In genomic region chr1:27137544-27138075, GRCh38 we compare ENCODE assay signal across 8 cellular contexts. TPM values are rescaled to one million over a fixed set of nuclear protein-coding genes. Genes with fewer than 3 reads are reported as not detected.
A peak's percentile ranks its signal among the peaks of the same experiment; 100 is the strongest.
DNase-seq lines count a peak whose midpoint lies in the region; ATAC-seq and TF ChIP-seq lines count a peak whose summit lies in the region.

No MANE protein-coding gene starts in this region.

- peak overlapping the region; percentile 88; the same call in 1 of the 2 replicates for H2AFZ ChIP-seq in OCI-LY7 (ENCODE audit: low read length)

- H3K9me3 ChIP-seq in CD4-positive, alpha-beta memory T cell (ENCODE audit: control insufficient read depth in 1 of 2, low read length in 2 of 2), result no peaks in the 10 kb centered on the region
- H3K9me3 ChIP-seq in OCI-LY7 (ENCODE audit: low read length), result no peaks in the 10 kb centered on the region

- peak overlapping the region; percentile 67 for H3K27ac ChIP-seq in CD4-positive, alpha-beta memory T cell (ENCODE audit: low read depth, low read length)
- peak overlapping the region; percentile 78 for H3K27ac ChIP-seq in OCI-LY7 (ENCODE audit: low read depth, low read length, poor library complexity, severe bottlenecking)

- CTCF ChIA-PET in CD4-positive, alpha-beta memory T cell (lab: Charles Lee; ENCODE audit: partially characterized antibody), result interaction anchor here (1.3 to 12.4 kb wide), 4 partner anchors 10 to 29 kb away, joined by 3 to 137 read pairs (median 12); partner anchors contain the start of gene SLC9A1
- CTCF ChIA-PET in OCI-LY7 (lab: Charles Lee; ENCODE audit: unreplicated experiment), result interaction anchor here (0.5 to 2.0 kb wide), 2 partner anchors 17 to 93 kb away, joined by 3 to 6 read pairs; partner anchors contain the start of gene SLC9A1

- H3K4me1 ChIP-seq in CD4-positive, alpha-beta memory T cell (ENCODE audit: insufficient read depth, low read length), result peaks cover 40% of the 10 kb centered on the region
- peaks cover 53% of the 10 kb centered on the region for H3K4me1 ChIP-seq in OCI-LY7 (ENCODE audit: insufficient read depth, low read length, poor library complexity, severe bottlenecking)

- H3K36me3 ChIP-seq in CD4-positive, alpha-beta memory T cell (ENCODE audit: insufficient read depth, low read length), result no peaks in the 10 kb centered on the region
- H3K36me3 ChIP-seq in OCI-LY7 (ENCODE audit: insufficient read depth, low read length), result no peaks in the 10 kb centered on the region; the same call in 1 of the 2 replicates

- peak overlapping the region in 1 of 2 donors; percentile 57 for H3K4me3 ChIP-seq in CD4-positive, alpha-beta memory T cell (ENCODE audit: low read length in 2 of 2)
- H3K4me3 ChIP-seq in OCI-LY7 (ENCODE audit: low read depth, low read length, poor library complexity, severe bottlenecking), result peak overlapping the region; percentile 62

- H3K4me1 Mint-ChIP-seq in CD4-positive, alpha-beta memory T cell, result peaks cover 27 to 56% (median 45%) of the 10 kb centered on the region in 4 donors
- peaks cover 61% of the 10 kb centered on the region for H3K4me1 Mint-ChIP-seq in nephron progenitor cell

- peak in 1 of 5 donors; percentile 40 for DNase-seq in CD4-positive, alpha-beta memory T cell
- DNase-seq in OCI-LY7 (ENCODE audit: low spot score) (no peak), nephron progenitor cell (peak; percentile 56), midbrain (lab: John Stamatoyannopoulos, UW) (no peak)
- no peak for DNase-seq in stimulated activated CD4-positive, alpha-beta T cell treated with anti-CD3 and anti-CD28 coated beads, Interleukin-4, amount 100 ng/mL, for 1 hour

- H3K4me3 Mint-ChIP-seq in CD4-positive, alpha-beta memory T cell, result peak overlapping the region in 7 of 8 donors; percentile 85 to 94 (median 91)
- no peak overlapping the region for H3K4me3 Mint-ChIP-seq in nephron progenitor cell

- H3K27me3 Mint-ChIP-seq in CD4-positive, alpha-beta memory T cell, result no peaks in the 10 kb centered on the region
- H3K27me3 Mint-ChIP-seq in nephron progenitor cell (ENCODE audit: low read depth, poor library complexity), result peaks cover 2% of the 10 kb centered on the region

- no peaks in the 10 kb centered on the region for H3K9me2 ChIP-seq in OCI-LY7 (ENCODE audit: insufficient read depth, low read length)

- H3K9me3 Mint-ChIP-seq in CD4-positive, alpha-beta memory T cell, result no peaks in the 10 kb centered on the region
- H3K9me3 Mint-ChIP-seq in nephron progenitor cell, result no peaks in the 10 kb centered on the region

- intact Hi-C loops in CD4-positive, alpha-beta memory T cell (cut with micrococcal nuclease), result loop anchor here (1.0 to 2.0 kb wide), 2 partner anchors 18 to 25 kb away; partner anchors contain the start of gene SLC9A1
- intact Hi-C loops in OCI-LY7 (cut with micrococcal nuclease; ENCODE audit: unreplicated experiment), result loop anchor here (2.0 kb wide), 2 partner anchors 17 to 25 kb away; partner anchors contain the start of gene SLC9A1

- POLR2A ChIA-PET in CD4-positive, alpha-beta memory T cell (lab: Charles Lee; ENCODE audit: partially characterized antibody), result interaction anchor here (0.6 to 15.1 kb wide), 9 partner anchors 8 to 26 kb away, joined by 3 to 185 read pairs (median 4); partner anchors contain the start of gene SLC9A1
- POLR2A ChIA-PET in OCI-LY7 (lab: Charles Lee), result interaction anchor here (0.6 to 7.2 kb wide), 6 partner anchors 10 to 51 kb away, joined by 3 to 48 read pairs (median 3); partner anchors contain the start of gene SLC9A1

- peaks cover 4% of the 10 kb centered on the region; the same call in 1 of the 2 replicates for H3K79me2 ChIP-seq in OCI-LY7 (ENCODE audit: insufficient read depth, low read depth, low read length)

- ATAC-seq in esophagus mucosa (peak; percentile 56), GM19455 (IDR thresholded peaks at IDR 0.05; ENCODE audit: unreplicated experiment) (no peak), GM18867 (IDR thresholded peaks at IDR 0.05; ENCODE audit: unreplicated experiment) (no peak)

- BruUV-seq in OCI-LY7 (replicated peaks; lab: Mats Ljungman, UMichigan), result no TSS peak

- H4K20me1 ChIP-seq in OCI-LY7 (ENCODE audit: insufficient read depth, low read length), result no peaks in the 10 kb centered on the region

- peak overlapping the region; percentile 94 for H3K4me2 ChIP-seq in OCI-LY7 (ENCODE audit: low read length)

- TF ChIP-seq CTCF in OCI-LY7 (conservative IDR thresholded peaks at IDR 0.05; ENCODE audit: low read length) (no peak), nephron progenitor cell (IDR thresholded peaks at IDR 0.05) (no peak)

- H3K27ac Mint-ChIP-seq in CD4-positive, alpha-beta memory T cell, result peak overlapping the region; percentile 98 to 100 (median 100)
- peak overlapping the region; percentile 85 for H3K27ac Mint-ChIP-seq in nephron progenitor cell

- peaks cover 4 to 6% of the 10 kb centered on the region in 2 donors for H3K36me3 Mint-ChIP-seq in CD4-positive, alpha-beta memory T cell
- no peaks in the 10 kb centered on the region for H3K36me3 Mint-ChIP-seq in nephron progenitor cell (ENCODE audit: low read depth)

- no peaks in the 10 kb centered on the region for H3K27me3 ChIP-seq in CD4-positive, alpha-beta memory T cell (ENCODE audit: insufficient read depth, low read length)

RNA-seq across cellular contexts. Expression of gene SLC9A1, which starts 17.3 kb away (rescaled TPM):
- 10 to 100 TPM; 11.4 to 13.2 TPM for total RNA-seq in CD4-positive, alpha-beta memory T cell
- polyA plus RNA-seq in CD4-positive, alpha-beta memory T cell, result 10 to 100 TPM in 1 of 2 donors, 1 to 10 TPM in 1; 2.1 to 15.0 TPM
- total RNA-seq in OCI-LY7 (2014; rRNA removed; shearing (Covaris generic)), result 5.3 and 5.8 TPM in 2 replicates
- total RNA-seq in OCI-LY7 (2022) (17.4 and 19.2 TPM in 2 replicates), esophagus mucosa (27.3 TPM)
